Comparison of ENCODE assay signal across 13 cellular contexts in genomic region chr2:138942466-138942865, GRCh38.
"Had no signal": no experiment of that assay in that cellular context is flagged by ENCODE, and none has a peak within 500 bp of the region (broad histone marks: within the 10 kb centered on the region; RNA-seq: fewer than 3 reads in every experiment).

No MANE protein-coding gene starts in this region.

- H3K27me3 ChIP-seq: testis had no signal

- H3K4me1 ChIP-seq: psoas muscle, testis had no signal

- H3K4me3 ChIP-seq: psoas muscle, skin epidermis, testis had no signal

- H3K27ac ChIP-seq: psoas muscle, skin epidermis, testis had no signal

- DNase-seq: activated CD4-positive, alpha-beta T cell treated with anti-CD3 and anti-CD28 coated beads, Interleukin-2, amount 10 ng/mL, durations not matched to agents 7 days and 5 days; activated CD8-positive, alpha-beta T cell treated with anti-CD3 and anti-CD28 coated beads, Interleukin-2, amount 10 ng/mL, durations not matched to agents 7 days and 5 days; activated naive CD4-positive, alpha-beta T cell treated with Interleukin-2 at 50 U/mL for 16 hours; activated T-cell treated with anti-CD3 and anti-CD28 coated beads, Interleukin-2, amount 50 U/mL, for 24 hours; caudate nucleus; effector memory CD8-positive, alpha-beta T cell; left cardiac atrium; occipital lobe; psoas muscle; right cardiac atrium; stimulated activated CD4-positive, alpha-beta T cell treated with anti-CD3 and anti-CD28 coated beads, Interleukin-4, amount 100 ng/mL, for 1 hour; testis had no signal

- H3K9me3 ChIP-seq: testis had no signal
